Comparison of ENCODE assay signal across 8 cellular contexts in genomic region chrX:65534450-65535292, GRCh38. TPM values are rescaled to one million over a fixed set of nuclear protein-coding genes. Genes with fewer than 3 reads are reported as not detected.
DNase-seq lines count a peak whose midpoint lies in the region; ATAC-seq lines count a peak whose summit lies in the region.

LAS1L (minus strand) TSS chrX:65534787; CDS start chrX:65534715, 72 bp downstream.

- H3K36me3 Mint-ChIP-seq in IgD-negative memory B cell: peaks cover under 1% of the 10 kb centered on the region

- peak within 1 kb of the TSS; percentile 77 to 95 (median 88) for H3K27ac Mint-ChIP-seq in IgD-negative memory B cell

- peak within 1 kb of the TSS; percentile 98 to 99 (median 98) for H3K4me3 Mint-ChIP-seq in IgD-negative memory B cell

- peaks cover 6 to 10% (median 8%) of the 10 kb centered on the region in 3 donors for H3K4me1 Mint-ChIP-seq in IgD-negative memory B cell

- H3K9me3 Mint-ChIP-seq in IgD-negative memory B cell: no peaks in the 10 kb centered on the region

- H3K27ac ChIP-seq in epithelial cell of prostate: peak within 1 kb of the TSS; percentile 28

- H3K27me3 Mint-ChIP-seq in IgD-negative memory B cell: peaks cover 1% of the 10 kb centered on the region

- DNase-seq in DMS 273 treated with DMSO at 0.1 percent for 48 hours (lab: John Stamatoyannopoulos, UW): peak; percentile 92
- peak; percentile 93 for DNase-seq in OCI-M2 (lab: John Stamatoyannopoulos, UW; ENCODE audit: unreplicated experiment)
- DNase-seq in activated T-cell treated with anti-CD3 and anti-CD28 coated beads for 4 hours: peak; percentile 78
- peak; percentile 73 for DNase-seq in epithelial cell of prostate (ENCODE audit: low read depth, low spot score)
- peak; percentile 93 for DNase-seq in mucosa of gallbladder (ENCODE audit: low spot score)
- peak; percentile 70 to 77 for DNase-seq in stimulated activated CD8-positive, alpha-beta memory T cell treated with anti-CD3 and anti-CD28 coated beads, Interleukin-4, amount 100 ng/mL, for 4 hours (ENCODE audit: low read depth in 2 of 2, low spot score in 1 of 2)

- ATAC-seq in GM21529 (IDR thresholded peaks at IDR 0.05; ENCODE audit: unreplicated experiment): peak; percentile 99

RNA-seq across cellular contexts. Expression of gene LAS1L, which starts in this region (rescaled TPM):
- 35.6 TPM for polyA plus RNA-seq in IgD-negative memory B cell
- total RNA-seq in mucosa of gallbladder: 24.6 TPM

Comparison
In these comparisons a context has a peak if more than half of its experiments do, and no peak if none do; other contexts are left out.
1. Peak in every context shown above with its lines: DNase-seq, ATAC-seq and H3K27ac ChIP-seq.